9 cellular contexts compared by ENCODE assay signal in the genomic region with DNA sequence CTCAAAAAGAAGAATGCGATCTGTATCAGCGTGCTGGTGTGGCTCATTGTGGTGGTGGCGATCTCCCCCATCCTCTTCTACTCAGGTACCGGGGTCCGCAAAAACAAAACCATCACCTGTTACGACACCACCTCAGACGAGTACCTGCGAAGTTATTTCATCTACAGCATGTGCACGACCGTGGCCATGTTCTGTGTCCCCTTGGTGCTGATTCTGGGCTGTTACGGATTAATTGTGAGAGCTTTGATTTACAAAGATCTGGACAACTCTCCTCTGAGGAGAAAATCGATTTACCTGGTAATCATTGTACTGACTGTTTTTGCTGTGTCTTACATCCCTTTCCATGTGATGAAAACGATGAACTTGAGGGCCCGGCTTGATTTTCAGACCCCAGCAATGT. TPM values are rescaled to one million over a fixed set of nuclear protein-coding genes. Genes with fewer than 3 reads are reported as not detected.
DNase-seq lines count a peak whose midpoint lies in the region; ATAC-seq, FAIRE-seq and TF ChIP-seq lines count a peak whose summit lies in the region.
"Had no signal": no experiment of that assay in that cellular context is flagged by ENCODE, and none has a peak within 500 bp of the region (broad histone marks: within the 10 kb centered on the region; RNA-seq: fewer than 3 reads in every experiment).

No MANE protein-coding gene starts in this region.

- H3K9me3 ChIP-seq in A549 (no peaks in the 10 kb centered on the region), HEK293 (ENCODE audit: control insufficient read depth, insufficient read depth, low read depth, low read length) (no peaks in the 10 kb centered on the region)

- H3K36me3 Mint-ChIP-seq in natural killer cell: no peaks in the 10 kb centered on the region

- 0 out of 3 replicates have a peak, but pooled peaks cover 7% of the 10 kb centered on the region for H3K4me1 ChIP-seq in A549
- no peaks in the 10 kb centered on the region; the same call in 1 of the 2 replicates for H3K4me1 ChIP-seq in HEK293 (ENCODE audit: control insufficient read depth, insufficient read depth, low read length)

- no peak for TF ChIP-seq RAD21 in A549 (conservative IDR thresholded peaks at IDR 0.05 in 1 of 2, IDR thresholded peaks at IDR 0.05 in 1 of 2)

- no peaks in the 10 kb centered on the region for H3K36me3 ChIP-seq in HEK293 (ENCODE audit: control insufficient read depth in 2 of 2, insufficient read depth in 1 of 2, low read length in 2 of 2)

- H3K27ac ChIP-seq in A549 (no peak overlapping the region), HEK293 (ENCODE audit: extremely low read depth, low read depth, low read length) (no peak overlapping the region), dorsolateral prefrontal cortex (no peak overlapping the region)

- H3K4me1 Mint-ChIP-seq in natural killer cell: peaks cover 11 to 17% of the 10 kb centered on the region in 2 donors

- no peak overlapping the region for H3K27ac Mint-ChIP-seq in natural killer cell

- H3K27me3 Mint-ChIP-seq in natural killer cell (ENCODE audit: low read depth in 2 of 2): peaks cover 8 to 9% of the 10 kb centered on the region in 2 donors

- DNase-seq in A549 (ENCODE audit: low read depth in 1 of 2, low spot score in 1 of 2) (no peak), dorsolateral prefrontal cortex (no peak), natural killer cell (no peak), NK-92 (lab: John Stamatoyannopoulos, UW; ENCODE audit: unreplicated experiment) (no peak), amygdala (lab: John Stamatoyannopoulos, UW) (no peak), D341Med (ENCODE audit: low spot score) (no peak)
- DNase-seq: activated CD4-positive, CD25-positive, alpha-beta regulatory T cell treated with anti-CD3 and anti-CD28 coated beads, Interleukin-2, amount 50 U/mL, for 72 hours had no signal

- intact Hi-C loops in dorsolateral prefrontal cortex (cut with DNase I): no loop called here
- intact Hi-C loops in natural killer cell (cut with micrococcal nuclease): no loop called here

- CTCF ChIA-PET in A549 (lab: Yijun Ruan, JAX) (no interaction called here), HEK293 (lab: Yijun Ruan, JAX) (no interaction called here)

- TF ChIP-seq EP300 in A549 (IDR thresholded peaks at IDR 0.05): no peak

- no peak for TF ChIP-seq CTCF in A549 (IDR thresholded peaks at IDR 0.05)
- TF ChIP-seq CTCF in HEK293 (tag by site-specific recombination; IDR thresholded peaks at IDR 0.05): no peak
- TF ChIP-seq CTCF in dorsolateral prefrontal cortex (IDR thresholded peaks at IDR 0.05 in 54 of 56, conservative IDR thresholded peaks at IDR 0.05 in 2 of 56; ENCODE audit: low read depth in 1 of 56, partially characterized antibody in 56 of 56): no peak
- no peak for TF ChIP-seq CTCF in natural killer cell (IDR thresholded peaks at IDR 0.05)

- H3K4me2 ChIP-seq in A549: peak overlapping the region; percentile 86; the same call in 2 of the 3 replicates

- POLR2A ChIA-PET in A549 (lab: Yijun Ruan, JAX) (no interaction called here), HEK293 (lab: Yijun Ruan, JAX) (no interaction called here)

- H3K9me3 Mint-ChIP-seq in natural killer cell: no peaks in the 10 kb centered on the region

- no peak for FAIRE-seq in A549 (lab: Jason Lieb, UNC)

- 88% methylated on average over 14 of the region's 14 CpGs for WGBS in A549 (ENCODE audit: missing lambda C conversion rate)

- peak overlapping the region; percentile 89 for H3K4me3 Mint-ChIP-seq in natural killer cell

- no peak overlapping the region; the same call in 2 of the 3 replicates for H3K4me3 ChIP-seq in A549
- peak overlapping the region; percentile 74 for H3K4me3 ChIP-seq in HEK293 (ENCODE audit: low read depth, low read length)
- peak overlapping the region; percentile 11 to 89 (median 75) for H3K4me3 ChIP-seq in dorsolateral prefrontal cortex

- H3K27me3 ChIP-seq in dorsolateral prefrontal cortex: peaks cover 0 to 17% (median 0%) of the 10 kb centered on the region in 45 donors

- TF ChIP-seq POLR2A in A549 (IDR thresholded peaks at IDR 0.05; ENCODE audit: low read length): no peak

- ATAC-seq in A549 (no peak), natural killer cell (no peak), HG03280 (IDR thresholded peaks at IDR 0.05; ENCODE audit: unreplicated experiment) (no peak)

TF ChIP-seq in A549, 52 proteins besides CTCF, POLR2A, EP300 and RAD21:
- no peak for TF ChIP-seq RNF2 (IDR thresholded peaks at IDR 0.05; ENCODE audit: borderline replicate concordance, low read depth)
- TF ChIP-seq ZFP36 (IDR thresholded peaks at IDR 0.05; ENCODE audit: borderline replicate concordance, partially characterized antibody): no peak

TF ChIP-seq in HEK293, 187 proteins besides CTCF, POLR2A, EP300 and RAD21:
- TF ChIP-seq ZNF585B (tag by site-specific recombination; IDR thresholded peaks at IDR 0.05): no peak
- no peak for TF ChIP-seq ZNF624 (tag by site-specific recombination; IDR thresholded peaks at IDR 0.05)
- TF ChIP-seq ZNF600 (tag by site-specific recombination; IDR thresholded peaks at IDR 0.05): peak; percentile 55; the same call in 1 of the 2 replicates
- no peak for TF ChIP-seq ZNF239 (tag by site-specific recombination; IDR thresholded peaks at IDR 0.05)

RNA-seq across cellular contexts. Expression of a gene that starts 1.3 kb away (rescaled TPM):
- polyA plus RNA-seq in A549 (2011; rRNA removed) (0.26 and 0.35 TPM in 2 replicates), A549 (2017; fragmentation: RNase III; extraction: RNeasy Plus Mini Kit Qiagen cat#74134 plus additional on column Dnase treatment) (0.17 to 0.20 TPM (median 0.20 TPM) in 3 replicates)
- 0.20 and 0.25 TPM in 2 replicates for polyA plus RNA-seq in A549 (2012; cell fraction: cytosol; rRNA removed)
- polyA plus RNA-seq in A549 (2012; cell fraction: nucleus; rRNA removed): 0.22 and 0.26 TPM in 2 replicates
- polyA minus RNA-seq in A549 (2011; rRNA and poly(A)+ RNA removed): 0.34 and 0.37 TPM in 2 replicates
- total RNA-seq in dorsolateral prefrontal cortex (10 to 100 TPM in 20 of 120 experiments, 1 to 10 TPM in 100; 3.2 to 21.7 (median 7.8) TPM), natural killer cell (1 to 10 TPM; 1.0 to 2.0 (median 1.4) TPM)
